ENCODE assay signal across 8 cellular contexts in genomic region chr5:114449836-114450515, GRCh38.
A peak's percentile ranks its signal among the peaks of the same experiment; 100 is the strongest.
DNase-seq lines count a peak whose midpoint lies in the region; ATAC-seq and TF ChIP-seq lines count a peak whose summit lies in the region.

No MANE protein-coding gene starts in this region.

- H3K4me2 ChIP-seq in BLaER1 treated with 17β-estradiol and CSF1 and Interleukin-3, amounts not matched to agents 10 nM and 100 nM = peak overlapping the region in 8 of 11 experiments; percentile 6 to 41 (median 18); a peak in 7 of 22 replicates

- H3K4me3 ChIP-seq in BLaER1 treated with 17β-estradiol and CSF1 and Interleukin-3, amounts not matched to agents 10 nM and 100 nM = no peak overlapping the region
- H3K4me3 ChIP-seq in epithelial cell of proximal tubule (ENCODE audit: low read depth, low read length) = no peak overlapping the region

- ATAC-seq in GM18517 (IDR thresholded peaks at IDR 0.05; ENCODE audit: unreplicated experiment) = peak; percentile 98
- peak; percentile 98 for ATAC-seq in HG02885 (IDR thresholded peaks at IDR 0.05; ENCODE audit: poor library complexity, unreplicated experiment)
- ATAC-seq in naive B cell (ENCODE audit: low read depth in 2 of 2) = peak; percentile 69 to 73

- no peaks in the 10 kb centered on the region for H3K36me3 ChIP-seq in BLaER1 treated with 17β-estradiol and CSF1 and Interleukin-3, amounts not matched to agents 10 nM and 100 nM

- no peaks in the 10 kb centered on the region for H3K36me3 Mint-ChIP-seq in activated CD4-positive, alpha-beta T cell treated with anti-CD3 and anti-CD28 coated beads, Interleukin-2, amount 10 ng/mL, durations not matched to agents 24 days and 14 days (ENCODE audit: low read depth)
- H3K36me3 Mint-ChIP-seq in naive B cell = no peaks in the 10 kb centered on the region

- peak; percentile 18 for DNase-seq in NCI-H1694 treated with DMSO at 0.1 percent for 48 hours (lab: John Stamatoyannopoulos, UW)
- peak; percentile 78 for DNase-seq in activated CD4-positive, alpha-beta T cell treated with anti-CD3 and anti-CD28 coated beads, Interleukin-2, amount 10 ng/mL, durations not matched to agents 24 days and 14 days
- no peak for DNase-seq in epithelial cell of proximal tubule (ENCODE audit: low read depth)
- DNase-seq in naive B cell = peak; percentile 3
- peak; percentile 90 for DNase-seq in superior temporal gyrus (ENCODE audit: extremely low spot score)

- H3K27ac ChIP-seq in BLaER1 treated with 17β-estradiol and CSF1 and Interleukin-3, amounts not matched to agents 10 nM and 100 nM = no peak overlapping the region

- no peak overlapping the region; a peak in 1 of 22 replicates for H3K9ac ChIP-seq in BLaER1 treated with 17β-estradiol and CSF1 and Interleukin-3, amounts not matched to agents 10 nM and 100 nM

- intact Hi-C loops in activated CD4-positive, alpha-beta T cell treated with anti-CD3 and anti-CD28 coated beads, Interleukin-2, amount 10 ng/mL, durations not matched to agents 24 days and 14 days (cut with micrococcal nuclease) = loop anchor here (2.0 kb wide), 2 partner anchors 771 to 837 kb away; no protein-coding TSS in a partner anchor

- H3K4me3 Mint-ChIP-seq in activated CD4-positive, alpha-beta T cell treated with anti-CD3 and anti-CD28 coated beads, Interleukin-2, amount 10 ng/mL, durations not matched to agents 24 days and 14 days = no peak overlapping the region
- H3K4me3 Mint-ChIP-seq in naive B cell = peak overlapping the region in 1 of 8 donors; percentile 26

- no peaks in the 10 kb centered on the region for H3K4me1 Mint-ChIP-seq in activated CD4-positive, alpha-beta T cell treated with anti-CD3 and anti-CD28 coated beads, Interleukin-2, amount 10 ng/mL, durations not matched to agents 24 days and 14 days
- H3K4me1 Mint-ChIP-seq in naive B cell = peaks cover 0 to 6% (median 0%) of the 10 kb centered on the region in 3 donors

- H3K9me3 Mint-ChIP-seq in activated CD4-positive, alpha-beta T cell treated with anti-CD3 and anti-CD28 coated beads, Interleukin-2, amount 10 ng/mL, durations not matched to agents 24 days and 14 days = no peaks in the 10 kb centered on the region
- H3K9me3 Mint-ChIP-seq in naive B cell = no peaks in the 10 kb centered on the region

- H3K9me3 ChIP-seq in BLaER1 treated with 17β-estradiol and CSF1 and Interleukin-3, amounts not matched to agents 10 nM and 100 nM (replicated peaks in 1 of 11) = no peaks in the 10 kb centered on the region

- H3K27me3 Mint-ChIP-seq in activated CD4-positive, alpha-beta T cell treated with anti-CD3 and anti-CD28 coated beads, Interleukin-2, amount 10 ng/mL, durations not matched to agents 24 days and 14 days = peaks cover 2% of the 10 kb centered on the region
- H3K27me3 Mint-ChIP-seq in naive B cell = peaks cover 11 to 16% (median 11%) of the 10 kb centered on the region in 3 donors

- H3K27ac Mint-ChIP-seq in activated CD4-positive, alpha-beta T cell treated with anti-CD3 and anti-CD28 coated beads, Interleukin-2, amount 10 ng/mL, durations not matched to agents 24 days and 14 days = no peak overlapping the region
- H3K27ac Mint-ChIP-seq in naive B cell = peak overlapping the region in 1 of 6 donors; percentile 42

- H3K4me1 ChIP-seq in BLaER1 treated with 17β-estradiol and CSF1 and Interleukin-3, amounts not matched to agents 10 nM and 100 nM = peaks cover 0 to 4% (median 0%) of the 10 kb centered on the region in 10 experiments; a peak in 2 of 20 replicates

- peak; percentile 89 for TF ChIP-seq CTCF in epithelial cell of proximal tubule (conservative IDR thresholded peaks at IDR 0.05; ENCODE audit: low read depth, low read length)

- H3K27me3 ChIP-seq in BLaER1 treated with 17β-estradiol and CSF1 and Interleukin-3, amounts not matched to agents 10 nM and 100 nM = no peaks in the 10 kb centered on the region

- no peaks in the 10 kb centered on the region for H4K20me1 ChIP-seq in BLaER1 treated with 17β-estradiol and CSF1 and Interleukin-3, amounts not matched to agents 10 nM and 100 nM
